ENCODE assay signal across 23 cellular contexts in the genomic region with DNA sequence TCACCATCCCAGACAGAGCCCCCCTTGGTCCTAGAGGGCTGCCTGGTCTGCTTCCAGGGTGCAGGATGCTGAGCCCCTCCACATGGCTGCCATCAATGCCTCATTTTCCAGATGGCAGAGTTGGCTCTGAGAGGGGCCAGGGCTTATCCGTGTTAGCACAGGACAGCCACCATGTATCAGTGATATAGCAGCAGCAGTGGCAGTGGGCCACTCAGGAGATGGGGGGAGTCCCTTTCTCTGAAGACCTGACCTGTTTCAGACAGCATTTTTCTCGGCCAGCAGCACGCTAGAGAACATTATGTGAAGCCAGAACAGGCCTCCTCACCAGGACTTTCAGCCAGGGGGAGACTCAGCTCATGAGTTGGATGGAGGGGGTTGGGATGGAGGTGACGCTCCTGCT. TPM values are rescaled to one million over a fixed set of nuclear protein-coding genes. Genes with fewer than 3 reads are reported as not detected.
DNase-seq lines count a peak whose midpoint lies in the region; ATAC-seq and TF ChIP-seq lines count a peak whose summit lies in the region.
"Had no signal": no experiment of that assay in that cellular context is flagged by ENCODE, and none has a peak within 500 bp of the region (broad histone marks: within the 10 kb centered on the region; RNA-seq: fewer than 3 reads in every experiment).

No MANE protein-coding gene starts in this region.

- 80 to 89% (median 88%) methylated on average over 1 to 4 of the region's 4 CpGs for WGBS in spleen, 5 donors

- TF ChIP-seq CTCF in GM10248 (IDR thresholded peaks at IDR 0.05; ENCODE audit: control extremely low read depth, extremely low read depth, low read depth, missing control alignments) (no peak), GM23338 (conservative IDR thresholded peaks at IDR 0.05; ENCODE audit: low read depth in 2 of 2) (peak in 1 of 2 experiments; percentile 20; a peak in 1 of 4 replicates), spleen (IDR thresholded peaks at IDR 0.05 in 8 of 11, conservative IDR thresholded peaks at IDR 0.05 in 3 of 11) (no peak), A673 (conservative IDR thresholded peaks at IDR 0.05; ENCODE audit: low read depth, low read length) (no peak)

- H3K9me3 ChIP-seq in spleen (no peaks in the 10 kb centered on the region), A673 (ENCODE audit: low read depth, low read length, poor library complexity, severe bottlenecking) (no peaks in the 10 kb centered on the region)
- H3K9me3 ChIP-seq in effector memory CD4-positive, alpha-beta T cell (ENCODE audit: control insufficient read depth, low read length): no peaks in the 10 kb centered on the region
- H3K9me3 ChIP-seq: BE2C, SJCRH30 had no signal

- intact Hi-C loops in spleen (cut with DNase I; ENCODE audit: low total_unique reads): no loop called here
- intact Hi-C loops in A673 (cut with micrococcal nuclease; ENCODE audit: unreplicated experiment): no loop called here

- H3K27ac Mint-ChIP-seq in GM23338: no peak overlapping the region
- H3K27ac Mint-ChIP-seq: IgD-negative memory B cell had no signal

- CTCF ChIA-PET in GM10248 (lab: Yijun Ruan, JAX) (interaction anchor here (1.2 to 2.3 kb wide), 2 partner anchors 10 kb away, joined by 3 to 7 read pairs; no protein-coding TSS in a partner anchor), A673 (lab: Charles Lee) (no interaction called here)

- H4K20me1 ChIP-seq in GM23338 (replicated peaks; ENCODE audit: insufficient read depth): peaks cover 6% of the 10 kb centered on the region; the same call in 1 of the 2 replicates

- no peaks in the 10 kb centered on the region for H3K36me3 ChIP-seq in GM23338 (ENCODE audit: insufficient read depth)
- H3K36me3 ChIP-seq in spleen: no peaks in the 10 kb centered on the region
- no peaks in the 10 kb centered on the region for H3K36me3 ChIP-seq in A673 (ENCODE audit: insufficient read depth, low read length, poor library complexity, severe bottlenecking)
- H3K36me3 ChIP-seq in effector memory CD4-positive, alpha-beta T cell (ENCODE audit: control insufficient read depth, insufficient read depth, low read length): no peaks in the 10 kb centered on the region
- H3K36me3 ChIP-seq: BE2C, SJCRH30 had no signal

- H3K27me3 ChIP-seq in GM23338 (ENCODE audit: insufficient read depth) (peaks cover 100% of the 10 kb centered on the region), spleen (replicated peaks in 1 of 7) (peaks cover 9 to 94% (median 33%) of the 10 kb centered on the region in 7 donors), A673 (replicated peaks; ENCODE audit: insufficient read depth, low read depth, low read length, poor library complexity) (peaks cover 66% of the 10 kb centered on the region)
- peaks cover 8% of the 10 kb centered on the region for H3K27me3 ChIP-seq in effector memory CD4-positive, alpha-beta T cell (replicated peaks; ENCODE audit: control insufficient read depth, insufficient read depth, low read length, poor library complexity, severe bottlenecking)

- no peak for TF ChIP-seq POLR2A in spleen (IDR thresholded peaks at IDR 0.05)

- peaks cover 7% of the 10 kb centered on the region; the same call in 1 of the 2 replicates for H3K4me1 ChIP-seq in GM23338 (ENCODE audit: insufficient read depth)
- peaks cover 13 to 28% (median 21%) of the 10 kb centered on the region in 6 donors for H3K4me1 ChIP-seq in spleen
- no peaks in the 10 kb centered on the region for H3K4me1 ChIP-seq in A673 (ENCODE audit: insufficient read depth, low read length, poor library complexity, severe bottlenecking)
- peaks cover 4% of the 10 kb centered on the region for H3K4me1 ChIP-seq in effector memory CD4-positive, alpha-beta T cell (ENCODE audit: control insufficient read depth, insufficient read depth, low read length, poor library complexity, severe bottlenecking)
- H3K4me1 ChIP-seq: BE2C, SJCRH30 had no signal

- POLR2A ChIA-PET in GM10248 (lab: Yijun Ruan, JAX) (no interaction called here), A673 (lab: Charles Lee; ENCODE audit: low non-redundant PET) (no interaction called here)

- 0 out of 2 replicates have a peak, but pooled peaks cover 7% of the 10 kb centered on the region for H3F3A ChIP-seq in GM23338 (replicated peaks; ENCODE audit: low read depth)

- no peaks in the 10 kb centered on the region for H3K9me2 ChIP-seq in GM23338 (ENCODE audit: insufficient read depth)

- no peaks in the 10 kb centered on the region for H3K79me2 ChIP-seq in GM23338 (replicated peaks; ENCODE audit: insufficient read depth)

- no peaks in the 10 kb centered on the region for H3K36me3 Mint-ChIP-seq in GM23338 (ENCODE audit: low read depth)
- H3K36me3 Mint-ChIP-seq: CD14-positive monocyte, IgD-negative memory B cell had no signal

- H3K4me2 ChIP-seq in GM23338: no peak overlapping the region
- H3K4me2 ChIP-seq: KMS-11, PC-9 had no signal

- no TSS peak for BruUV-seq in A673 (replicated peaks; lab: Mats Ljungman, UMichigan)

- H3K4me3 ChIP-seq in GM23338 (no peak overlapping the region), spleen (no peak overlapping the region), A673 (ENCODE audit: low read depth, low read length, poor library complexity, severe bottlenecking) (no peak overlapping the region)
- H3K4me3 ChIP-seq in effector memory CD4-positive, alpha-beta T cell (ENCODE audit: insufficient read depth, low read depth, low read length, poor library complexity, severe bottlenecking): no peak overlapping the region
- H3K4me3 ChIP-seq: PC-9, SJCRH30 had no signal

- peaks cover 12% of the 10 kb centered on the region; the same call in 2 of the 3 replicates for H3K4me1 Mint-ChIP-seq in GM23338

- peak; percentile 6 for DNase-seq in GM10248 (ENCODE audit: extremely low spot score)
- DNase-seq in GM23338 (ENCODE audit: low spot score): peak; percentile 8
- peak; percentile 40 for DNase-seq in islet precursor cell
- peak; percentile 62 for DNase-seq in spleen
- DNase-seq in GF-D8 (lab: John Stamatoyannopoulos, UW): no peak
- no peak for DNase-seq in A673 (ENCODE audit: low spot score)
- no peak for DNase-seq in effector memory CD4-positive, alpha-beta T cell
- DNase-seq: BE2C, DMS153, DND-41, MM.1S, NCI-H1694, NCI-H2029 treated with DMSO at 0.1 percent for 48 hours, NCI-H2227 treated with DMSO at 0.1 percent for 48 hours, NCI-H526 treated with DMSO at 0.1 percent for 48 hours, PC-9, SJCRH30 had no signal

- peaks cover 83% of the 10 kb centered on the region for H3K27me3 Mint-ChIP-seq in GM23338 (ENCODE audit: insufficient read depth, low read depth, poor library complexity)

- H3K9me3 Mint-ChIP-seq in GM23338: no peaks in the 10 kb centered on the region
- H3K9me3 Mint-ChIP-seq: IgD-negative memory B cell had no signal

- ATAC-seq in GM23338: no peak
- ATAC-seq: Right ventricle myocardium inferior had no signal

- no peak overlapping the region for H3K4me3 Mint-ChIP-seq in GM23338
- H3K4me3 Mint-ChIP-seq: IgD-negative memory B cell had no signal

- H2AFZ ChIP-seq in GM23338: no peak overlapping the region
- H2AFZ ChIP-seq: PC-9 had no signal

- H3K27ac ChIP-seq in GM23338 (ENCODE audit: low read depth) (no peak overlapping the region), spleen (no peak overlapping the region), A673 (ENCODE audit: low read depth, low read length, poor library complexity, severe bottlenecking) (no peak overlapping the region)
- no peak overlapping the region for H3K27ac ChIP-seq in effector memory CD4-positive, alpha-beta T cell (ENCODE audit: insufficient read depth, low read length, poor library complexity, severe bottlenecking)
- H3K27ac ChIP-seq: KMS-11, PC-9, SJCRH30 had no signal

TF ChIP-seq in GM23338, 12 proteins besides CTCF, POLR2A, EP300 and RAD21 (continues in another document):
- TF ChIP-seq EZH2 (IDR thresholded peaks at IDR 0.05; ENCODE audit: low read depth, unreplicated experiment): no peak
- no peak for TF ChIP-seq EZH2phosphoT487 (IDR thresholded peaks at IDR 0.05; ENCODE audit: unreplicated experiment)
- no peak for TF ChIP-seq ZNF114 (CRISPR knock-in tag; IDR thresholded peaks at IDR 0.05)
- TF ChIP-seq CREB1 (CRISPR knock-in tag; IDR thresholded peaks at IDR 0.05; ENCODE audit: low read depth): no peak
- TF ChIP-seq, protein P1, sequence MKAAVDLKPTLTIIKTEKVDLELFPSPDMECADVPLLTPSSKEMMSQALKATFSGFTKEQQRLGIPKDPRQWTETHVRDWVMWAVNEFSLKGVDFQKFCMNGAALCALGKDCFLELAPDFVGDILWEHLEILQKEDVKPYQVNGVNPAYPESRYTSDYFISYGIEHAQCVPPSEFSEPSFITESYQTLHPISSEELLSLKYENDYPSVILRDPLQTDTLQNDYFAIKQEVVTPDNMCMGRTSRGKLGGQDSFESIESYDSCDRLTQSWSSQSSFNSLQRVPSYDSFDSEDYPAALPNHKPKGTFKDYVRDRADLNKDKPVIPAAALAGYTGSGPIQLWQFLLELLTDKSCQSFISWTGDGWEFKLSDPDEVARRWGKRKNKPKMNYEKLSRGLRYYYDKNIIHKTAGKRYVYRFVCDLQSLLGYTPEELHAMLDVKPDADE (IDR thresholded peaks at IDR 0.05): no peak
- TF ChIP-seq STAT1 (IDR thresholded peaks at IDR 0.05; ENCODE audit: unreplicated experiment): no peak

RNA-seq across cellular contexts. Expression of gene SMIM32, which starts 1.6 kb away (rescaled TPM):
- 0.19 and 0.56 TPM in 2 replicates for total RNA-seq in GM23338 (2014; rRNA removed; shearing (Covaris generic))
- polyA plus RNA-seq in GM23338 (2016; fragmentation: Nextera tagmentation; extraction: Ambion mirVana) (0.17 and 0.27 TPM in 2 replicates), spleen (not detected)
- total RNA-seq in spleen (under 1 TPM in 1 of 7 donors, not detected in 6; 0.37 TPM), A673 (2021) (not detected in 2 replicates)
- total RNA-seq: NCI-H460, PC-9, Right ventricle myocardium inferior, RPMI7951 had no signal
- polyA plus RNA-seq: CD14-positive monocyte, IgD-negative memory B cell had no signal

Comparison
In these comparisons a context has a peak if more than half of its experiments do, and no peak if none do; other contexts are left out.
1. DNase-seq: peak in GM10248 (single experiment), GM23338 (single experiment), islet precursor cell (single experiment) and spleen (single experiment); none in GF-D8 (single experiment), A673 (single experiment) and effector memory CD4-positive, alpha-beta T cell (0 of 3).